Comparison of ENCODE assay signal across 5 cellular contexts in genomic region chr17:67905298-67905697, GRCh38.
A peak's percentile ranks its signal among the peaks of the same experiment; 100 is the strongest.
DNase-seq lines count a peak whose midpoint lies in the region; ATAC-seq, FAIRE-seq and TF ChIP-seq lines count a peak whose summit lies in the region.
"Not testable (repeated sequence)": the region's sequence is repeated elsewhere in the genome, so short reads cannot be mapped to it uniquely, and the experiment has no call there.

No MANE protein-coding gene starts in this region.

- H3K27ac Mint-ChIP-seq in WTC11, result not testable (repeated sequence)

- not testable (repeated sequence) for H3K4me2 ChIP-seq in K562 (ENCODE audit: insufficient read depth, low read length); HepG2 (ENCODE audit: low read depth, low read length)

- in situ Hi-C loops in K562 (cut with MboI); HepG2 (cut with HindIII; ENCODE audit: extremely low pct_ligation_motif_present, low pct_unique_long_range_greater_than_20kb): not testable (repeated sequence)

- H3K36me3 Mint-ChIP-seq in WTC11, result peaks cover 69% of the 10 kb centered on the region

- 44% methylated on average over 2 of the region's 2 CpGs for WGBS in K562 (ENCODE audit: insufficient coverage, low coverage, missing lambda C conversion rate)
- WGBS in HepG2 (ENCODE audit: low lambda C conversion rate), result 53% methylated on average over 2 of the region's 2 CpGs
- 54 to 65% methylated on average over 2 of the region's 2 CpGs for WGBS in testis, 2 donors

- not testable (repeated sequence) for TF ChIP-seq EP300 in K562 (IDR thresholded peaks at IDR 0.05; ENCODE audit: low read length); HepG2 (IDR thresholded peaks at IDR 0.05; ENCODE audit: low read depth in 2 of 2, low read length in 2 of 2); HepG2 (CRISPR knock-in tag; IDR thresholded peaks at IDR 0.05; ENCODE audit: borderline replicate concordance)

- POLR2A ChIA-PET in HEK293 (lab: Yijun Ruan, JAX); WTC11 (lab: Charles Lee); K562 (lab: Yijun Ruan, JAX); HepG2 (lab: Yijun Ruan, JAX): not testable (repeated sequence)

- peaks cover 77 to 90% of the 10 kb centered on the region in 2 experiments for H3K36me3 ChIP-seq in HEK293 (ENCODE audit: control insufficient read depth in 2 of 2, insufficient read depth in 1 of 2, low read length in 2 of 2)
- H3K36me3 ChIP-seq in K562 (ENCODE audit: control insufficient read depth, insufficient read depth, low read length), result peaks cover 57% of the 10 kb centered on the region; the same call in 2 of the 3 replicates
- peaks cover 12 to 59% of the 10 kb centered on the region in 2 experiments for H3K36me3 ChIP-seq in HepG2 (replicated peaks in 1 of 2; ENCODE audit: control insufficient read depth in 1 of 2, insufficient read depth in 2 of 2, low read length in 2 of 2)
- not testable (repeated sequence) for H3K36me3 ChIP-seq in testis (ENCODE audit: low read depth, missing control alignments)

- CTCF ChIA-PET in HEK293 (lab: Yijun Ruan, JAX), result interaction anchor here (1.1 kb wide), 1 partner anchor 38 kb away, joined by 4 read pairs; no protein-coding TSS in a partner anchor
- CTCF ChIA-PET in WTC11 (lab: Charles Lee); K562 (lab: Yijun Ruan, JAX; ENCODE audit: low intra/inter-chr PET ratio); HepG2 (lab: Yijun Ruan, JAX; ENCODE audit: low intra/inter-chr PET ratio, low total read pairs): not testable (repeated sequence)

- not testable (repeated sequence) for H3K4me3 Mint-ChIP-seq in WTC11

- not testable (repeated sequence) for TF ChIP-seq RAD21 in K562 (CRISPR knock-in tag; conservative IDR thresholded peaks at IDR 0.05 in 1 of 2, IDR thresholded peaks at IDR 0.05 in 1 of 2); HepG2 (CRISPR knock-in tag; IDR thresholded peaks at IDR 0.05)

- H3K27me3 Mint-ChIP-seq in WTC11 (ENCODE audit: low read depth), result not testable (repeated sequence)

- not testable (repeated sequence) for TF ChIP-seq CTCF in HEK293 (tag by site-specific recombination; IDR thresholded peaks at IDR 0.05); WTC11 (IDR thresholded peaks at IDR 0.05); K562 (IDR thresholded peaks at IDR 0.05 in 2 of 3, conservative IDR thresholded peaks at IDR 0.05 in 1 of 3; ENCODE audit: insufficient read depth in 2 of 3, low read depth in 1 of 3, low read length in 3 of 3); HepG2 (CRISPR knock-in tag; IDR thresholded peaks at IDR 0.05); testis (IDR thresholded peaks at IDR 0.05)

- H3K9ac ChIP-seq in K562 (ENCODE audit: insufficient read depth in 1 of 2, low read depth in 2 of 2, low read length in 2 of 2); HepG2 (ENCODE audit: insufficient read depth, low read depth, low read length): not testable (repeated sequence)

- intact Hi-C loops in K562 (cut with micrococcal nuclease); HepG2 (cut with micrococcal nuclease; ENCODE audit: unreplicated experiment); testis (cut with DNase I; ENCODE audit: low total_unique reads): not testable (repeated sequence)

- not testable (repeated sequence) for ATAC-seq in WTC11, K562, HepG2

- H3K27ac ChIP-seq in HEK293 (ENCODE audit: extremely low read depth, low read depth, low read length); K562 (ENCODE audit: extremely low read depth, low read depth, low read length); HepG2 (ENCODE audit: extremely low read length, insufficient read depth, low read length): not testable (repeated sequence)
- peak overlapping the region; percentile 1 to 26 for H3K27ac ChIP-seq in testis

- H3K9me3 Mint-ChIP-seq in WTC11, result not testable (repeated sequence)

- not testable (repeated sequence) for TF ChIP-seq POLR2A in K562 (conservative IDR thresholded peaks at IDR 0.05); HepG2 (IDR thresholded peaks at IDR 0.05; ENCODE audit: insufficient read depth in 1 of 2, low read depth in 2 of 2, low read length in 2 of 2); testis (IDR thresholded peaks at IDR 0.05)

- not testable (repeated sequence) for FAIRE-seq in K562 (lab: Jason Lieb, UNC); HepG2 (lab: Jason Lieb, UNC)

- H3K9me1 ChIP-seq in K562 (ENCODE audit: control insufficient read depth, insufficient read depth, low read length), result not testable (repeated sequence)

- not testable (repeated sequence) for H3K79me2 ChIP-seq in K562 (ENCODE audit: control insufficient read depth, insufficient read depth, low read length); HepG2 (ENCODE audit: insufficient read depth, low read length)

- H4K20me1 ChIP-seq in K562 (replicated peaks; ENCODE audit: control insufficient read depth, insufficient read depth, low read length); HepG2 (ENCODE audit: insufficient read depth, low read length): not testable (repeated sequence)

- H2AFZ ChIP-seq in K562 (ENCODE audit: low read depth, low read length); HepG2 (ENCODE audit: low read length): not testable (repeated sequence)

- H3K4me3 ChIP-seq in HEK293 (ENCODE audit: low read depth, low read length); K562; HepG2 (replicated peaks in 1 of 3; ENCODE audit: insufficient read depth in 1 of 3, low read depth in 2 of 3, low read length in 3 of 3); testis: not testable (repeated sequence)

- not testable (repeated sequence) for DNase-seq in WTC11 (ENCODE audit: low spot score); K562 (ENCODE audit: extremely low read depth in 1 of 4, low spot score in 3 of 4); HepG2 (ENCODE audit: low spot score); testis

- not testable (repeated sequence) for BruUV-seq in K562 (replicated peaks; lab: Mats Ljungman, UMichigan); HepG2 (replicated peaks; lab: Mats Ljungman, UMichigan)

- not testable (repeated sequence) for H3K27me3 ChIP-seq in K562 (ENCODE audit: control insufficient read depth in 2 of 2, insufficient read depth in 2 of 2, low read length in 2 of 2); HepG2 (ENCODE audit: control insufficient read depth in 1 of 2, insufficient read depth in 2 of 2, low read length in 2 of 2); testis

- H3K9me3 ChIP-seq in HEK293 (ENCODE audit: control insufficient read depth, insufficient read depth, low read depth, low read length); K562 (replicated peaks; ENCODE audit: control insufficient read depth, insufficient read depth, low read depth, low read length); HepG2 (ENCODE audit: low read length); testis: not testable (repeated sequence)

- H3K4me1 ChIP-seq in HEK293 (ENCODE audit: control insufficient read depth, insufficient read depth, low read length); K562 (replicated peaks in 1 of 2; ENCODE audit: control insufficient read depth in 2 of 2, insufficient read depth in 2 of 2, low read length in 2 of 2); HepG2 (ENCODE audit: insufficient read depth, low read length): not testable (repeated sequence)
- H3K4me1 ChIP-seq in testis, result peaks cover 15% of the 10 kb centered on the region

- H3K4me1 Mint-ChIP-seq in WTC11, result not testable (repeated sequence)

TF ChIP-seq in HEK293, 187 proteins besides CTCF, POLR2A, EP300 and RAD21:
- TF ChIP-seq ZNF121 (tag by site-specific recombination; IDR thresholded peaks at IDR 0.05), result peak; percentile 86

TF ChIP-seq in WTC11, 78 proteins besides CTCF, POLR2A, EP300 and RAD21:
- peak; percentile 94 for TF ChIP-seq ZNF121 (CRISPR knock-in tag; IDR thresholded peaks at IDR 0.05)

TF ChIP-seq in K562, 482 proteins besides CTCF, POLR2A, EP300 and RAD21:
- TF ChIP-seq ZNF121 (CRISPR knock-in tag; conservative IDR thresholded peaks at IDR 0.05), result peak; percentile 86

TF ChIP-seq in HepG2, 621 proteins besides CTCF, POLR2A, EP300 and RAD21:
- TF ChIP-seq ZNF121 (CRISPR knock-in tag; IDR thresholded peaks at IDR 0.05), result peak; percentile 89
- TF ChIP-seq ZNF770 (CRISPR knock-in tag; IDR thresholded peaks at IDR 0.05), result peak; percentile 71; the same call in 1 of the 2 replicates
